ENCODE assay signal across 22 cellular contexts in genomic region chr20:25459111-25459830, GRCh38.
"Had no signal": no experiment of that assay in that cellular context is flagged by ENCODE, and none has a peak within 500 bp of the region (broad histone marks: within the 10 kb centered on the region; RNA-seq: fewer than 3 reads in every experiment).

No MANE protein-coding gene starts in this region.

- ATAC-seq: esophagus mucosa; left lung; lower lobe of right lung; right cardiac atrium; stimulated activated naive CD8-positive, alpha-beta T cell treated with anti-CD3 and anti-CD28 coated beads, Interleukin-15, Interleukin-2, amounts not matched to agents 100 U/mL and 50 U/mL, for 24 hours had no signal

- H3K27me3 Mint-ChIP-seq: type B pancreatic cell had no signal

- H3K36me3 Mint-ChIP-seq: memory B cell; naive B cell; stimulated activated effector memory CD8-positive, alpha-beta T cell treated with anti-CD3 and anti-CD28 coated beads, Interleukin-12 subunit alpha, Interleukin-12 subunit beta, amount 100 ng/mL, for 72 hours had no signal

- H3K4me2 ChIP-seq: smooth muscle cell had no signal

- H3K4me3 ChIP-seq: colonic mucosa, heart left ventricle, left lung, lower lobe of right lung, smooth muscle cell, suprapubic skin, thyroid gland, uterus had no signal

- H3K27ac ChIP-seq: colonic mucosa, heart left ventricle, left lung, lower lobe of right lung, neutrophil, suprapubic skin, thyroid gland, uterus had no signal

- H3K9me3 ChIP-seq: colonic mucosa, heart left ventricle, left lung, lower lobe of right lung, neutrophil, suprapubic skin, thyroid gland, uterus had no signal

- H3K4me1 ChIP-seq: colonic mucosa, left lung, lower lobe of right lung, suprapubic skin, thyroid gland, uterus had no signal

- H3K27ac Mint-ChIP-seq: memory B cell; naive B cell; nephron progenitor cell; stimulated activated effector memory CD8-positive, alpha-beta T cell treated with anti-CD3 and anti-CD28 coated beads, Interleukin-12 subunit alpha, Interleukin-12 subunit beta, amount 100 ng/mL, for 72 hours; type B pancreatic cell had no signal

- H3K9me3 Mint-ChIP-seq: memory B cell; naive B cell; stimulated activated effector memory CD8-positive, alpha-beta T cell treated with anti-CD3 and anti-CD28 coated beads, Interleukin-12 subunit alpha, Interleukin-12 subunit beta, amount 100 ng/mL, for 72 hours; type B pancreatic cell had no signal

- H3K4me3 Mint-ChIP-seq: memory B cell; naive B cell; nephron progenitor cell; stimulated activated effector memory CD8-positive, alpha-beta T cell treated with anti-CD3 and anti-CD28 coated beads, Interleukin-12 subunit alpha, Interleukin-12 subunit beta, amount 100 ng/mL, for 72 hours; type B pancreatic cell had no signal

- H3K36me3 ChIP-seq: colonic mucosa, neutrophil, uterus had no signal

- DNase-seq: cerebellar nuclear complex; colonic mucosa; effector CD4-positive, alpha-beta T cell; heart left ventricle; hypothalamus; lower lobe of right lung; naive B cell; nephron progenitor cell; right cardiac atrium; stimulated activated CD4-positive, alpha-beta T cell treated with anti-CD3 and anti-CD28 coated beads, Interleukin-4, amount 100 ng/mL, for 1 hour; stimulated activated CD8-positive, alpha-beta memory T cell treated with anti-CD3 and anti-CD28 coated beads, Interleukin-4, amount 100 ng/mL, for 48 hours; stimulated activated naive CD8-positive, alpha-beta T cell treated with anti-CD3 and anti-CD28 coated beads, Interleukin-15, Interleukin-2, amounts not matched to agents 100 U/mL and 50 U/mL, for 24 hours; thyroid gland; uterus had no signal

- H3K27me3 ChIP-seq: colonic mucosa, heart left ventricle, left lung, neutrophil, suprapubic skin, thyroid gland, uterus had no signal

- H3K4me1 Mint-ChIP-seq: memory B cell; naive B cell; nephron progenitor cell; stimulated activated effector memory CD8-positive, alpha-beta T cell treated with anti-CD3 and anti-CD28 coated beads, Interleukin-12 subunit alpha, Interleukin-12 subunit beta, amount 100 ng/mL, for 72 hours had no signal
